Comparison of ENCODE assay signal across 11 cellular contexts in the genomic region with DNA sequence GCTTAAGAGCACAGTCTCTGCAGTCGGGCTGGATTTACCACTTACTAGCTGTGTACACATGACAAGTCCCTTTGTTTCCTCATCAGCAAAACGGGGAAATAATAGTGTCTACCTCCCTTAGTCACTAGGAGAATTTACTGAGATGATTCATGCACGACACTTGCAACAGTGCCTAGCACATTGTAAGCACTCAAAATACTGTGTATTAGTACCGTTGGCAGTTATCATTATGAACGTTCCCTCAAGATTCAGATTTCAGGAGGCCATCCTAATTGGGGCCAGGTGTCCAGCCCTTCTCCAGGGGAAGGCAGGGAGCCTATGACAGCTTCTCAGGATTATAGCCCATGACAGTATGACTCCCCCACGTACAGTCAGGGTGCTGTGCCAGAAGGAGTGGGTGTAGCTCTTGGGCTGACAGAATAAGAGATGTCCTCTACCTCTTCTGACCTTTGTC.
DNase-seq lines count a peak whose midpoint lies in the region; ATAC-seq, FAIRE-seq and TF ChIP-seq lines count a peak whose summit lies in the region.
"Had no signal": no experiment of that assay in that cellular context is flagged by ENCODE, and none has a peak within 500 bp of the region (broad histone marks: within the 10 kb centered on the region; RNA-seq: fewer than 3 reads in every experiment).

No MANE protein-coding gene starts in this region.

- no peaks in the 10 kb centered on the region for H3K79me2 ChIP-seq in PC-3 (ENCODE audit: low read length)
- no peaks in the 10 kb centered on the region for H3K79me2 ChIP-seq in H9 (ENCODE audit: insufficient read depth, low read length)

- no peak overlapping the region for H2BK15ac ChIP-seq in H9 (ENCODE audit: low read depth, low read length)

- TF ChIP-seq RAD21 in A549 (conservative IDR thresholded peaks at IDR 0.05 in 1 of 2, IDR thresholded peaks at IDR 0.05 in 1 of 2), result no peak

- H3K14ac ChIP-seq in H9 (ENCODE audit: insufficient read depth, low read length), result no peak overlapping the region

- TF ChIP-seq EP300 in A549 (IDR thresholded peaks at IDR 0.05), result no peak

- H3K36me3 ChIP-seq in PC-3 (ENCODE audit: low read depth, low read length), result no peaks in the 10 kb centered on the region

- H3K9me3 ChIP-seq in A549, result no peaks in the 10 kb centered on the region
- no peaks in the 10 kb centered on the region for H3K9me3 ChIP-seq in PC-3 (ENCODE audit: low read length)
- no peaks in the 10 kb centered on the region for H3K9me3 ChIP-seq in H9 (ENCODE audit: control insufficient read depth, low read depth, low read length)

- H3K27me3 ChIP-seq in PC-3 (ENCODE audit: low read length) (no peaks in the 10 kb centered on the region), H9 (ENCODE audit: insufficient read depth, low read length) (no peaks in the 10 kb centered on the region)

- H4K8ac ChIP-seq in H9 (replicated peaks; ENCODE audit: insufficient read length, low read depth, low read length), result no peak overlapping the region

- H3K56ac ChIP-seq in H9 (ENCODE audit: insufficient read length, low read depth, low read length), result no peak overlapping the region

- ATAC-seq in A549 (peak; percentile 38 to 65; a peak in 3 of 6 replicates), PC-3 (peak; percentile 95), esophagus mucosa (peak; percentile 94), GM21723 (IDR thresholded peaks at IDR 0.05; ENCODE audit: unreplicated experiment) (no peak)

- no peak overlapping the region for H2BK120ac ChIP-seq in H9 (ENCODE audit: low read depth, low read length, poor library complexity, severe bottlenecking)

- H3K4me3 ChIP-seq in A549 (no peak overlapping the region), PC-3 (ENCODE audit: low read length) (no peak overlapping the region)
- H3K4me3 ChIP-seq: skin epidermis had no signal

- no peaks in the 10 kb centered on the region for H3K23me2 ChIP-seq in H9 (ENCODE audit: insufficient read length, low read depth, low read length, poor library complexity, severe bottlenecking)

- H3K4me1 ChIP-seq in A549 (peaks cover 13% of the 10 kb centered on the region; the same call in 2 of the 3 replicates), PC-3 (ENCODE audit: insufficient read depth, low read length) (peaks cover 10% of the 10 kb centered on the region), H9 (ENCODE audit: insufficient read depth, low read length) (no peaks in the 10 kb centered on the region; the same call in 1 of the 2 replicates)

- H3K4me1 Mint-ChIP-seq in H9, result peaks cover 17 to 20% of the 10 kb centered on the region in 2 experiments

- H3K9me2 ChIP-seq in PC-3 (replicated peaks; ENCODE audit: low read length), result no peaks in the 10 kb centered on the region

- no peak overlapping the region for H4K5ac ChIP-seq in H9 (ENCODE audit: insufficient read length, low read depth, low read length)

- no peak for FAIRE-seq in A549 (lab: Jason Lieb, UNC)

- peak in 1 of 2 experiments; percentile 34 for DNase-seq in A549 (ENCODE audit: low read depth in 1 of 2, low spot score in 1 of 2)
- peak; percentile 62 for DNase-seq in EH (ENCODE audit: low read depth)
- peak; percentile 86 for DNase-seq in PC-3
- no peak for DNase-seq in UCSD-AML1 (lab: John Stamatoyannopoulos, UW; ENCODE audit: unreplicated experiment)
- no peak for DNase-seq in H9
- DNase-seq in activated gamma-delta T cell treated with Interleukin-2 at 50 U/mL for 16 hours, result no peak
- DNase-seq: midbrain; stimulated activated naive CD4-positive, alpha-beta T cell had no signal

- no peaks in the 10 kb centered on the region for H3F3A ChIP-seq in PC-3 (ENCODE audit: low read length, unreplicated experiment)

- TF ChIP-seq CTCF in A549 (IDR thresholded peaks at IDR 0.05) (no peak), PC-3 (conservative IDR thresholded peaks at IDR 0.05; ENCODE audit: low read depth, low read length) (no peak), H9 (conservative IDR thresholded peaks at IDR 0.05) (no peak)

- H3K79me1 ChIP-seq in H9 (ENCODE audit: insufficient read depth, low read depth, low read length, poor library complexity, severe bottlenecking), result no peaks in the 10 kb centered on the region

- no peak overlapping the region for H2AFZ ChIP-seq in PC-3 (ENCODE audit: low read length)
- no peak overlapping the region for H2AFZ ChIP-seq in H9 (ENCODE audit: low read length)

- POLR2A ChIA-PET in A549 (lab: Yijun Ruan, JAX), result no interaction called here
- POLR2A ChIA-PET in PC-3 (lab: Charles Lee; ENCODE audit: unreplicated experiment), result interaction anchor here (0.6 kb wide), 1 partner anchor 13 kb away, joined by 14 read pairs; no protein-coding TSS in a partner anchor

- H3K18ac ChIP-seq in H9 (ENCODE audit: insufficient read length, low read depth, low read length), result no peak overlapping the region

- H2BK5ac ChIP-seq in H9 (ENCODE audit: insufficient read length, low read length), result no peak overlapping the region

- CTCF ChIA-PET in A549 (lab: Yijun Ruan, JAX), result interaction anchor here (0.6 to 1.3 kb wide), 3 partner anchors 179 to 268 kb away, joined by 4 to 6 read pairs (median 4); partner anchors contain the start of gene INSYN2B
- CTCF ChIA-PET in PC-3 (lab: Charles Lee), result interaction anchor here (0.7 kb wide), 1 partner anchor 169 kb away, joined by 3 read pairs; no protein-coding TSS in a partner anchor

- intact Hi-C loops in PC-3 (cut with micrococcal nuclease), result no loop called here

- no peak overlapping the region for H3K27ac Mint-ChIP-seq in H9

- H3K4me2 ChIP-seq in A549 (peak overlapping the region; percentile 7; the same call in 1 of the 3 replicates), PC-3 (ENCODE audit: low read length) (peak overlapping the region; percentile 31; the same call in 1 of the 2 replicates), H9 (ENCODE audit: insufficient read depth, insufficient read length, low read length) (no peak overlapping the region)

- no peak overlapping the region for H4K91ac ChIP-seq in H9 (ENCODE audit: insufficient read length, low read depth, low read length)

- H3K4me3 Mint-ChIP-seq in H9, result no peak overlapping the region

- no peak overlapping the region for H2AK5ac ChIP-seq in H9 (ENCODE audit: insufficient read length, low read length)

- H3T11ph ChIP-seq in H9 (ENCODE audit: low read length), result no peak overlapping the region

- no peak overlapping the region for H2BK12ac ChIP-seq in H9 (ENCODE audit: insufficient read length, low read depth, low read length)

- no peaks in the 10 kb centered on the region for H4K20me1 ChIP-seq in PC-3 (ENCODE audit: low read length)
- no peaks in the 10 kb centered on the region for H4K20me1 ChIP-seq in H9 (ENCODE audit: control insufficient read depth, insufficient read depth, insufficient read length)

- no peak overlapping the region for H2BK20ac ChIP-seq in H9 (ENCODE audit: low read depth, low read length, poor library complexity, severe bottlenecking)

- H3K9ac ChIP-seq in PC-3 (ENCODE audit: low read length) (no peak overlapping the region), H9 (ENCODE audit: extremely low read depth, insufficient read length, low read length) (no peak overlapping the region)

- H3K27ac ChIP-seq in A549 (peak overlapping the region in 1 of 2 experiments; percentile 42; a peak in 1 of 6 replicates), PC-3 (ENCODE audit: low read length) (no peak overlapping the region), H9 (ENCODE audit: insufficient read length, low read depth, low read length) (no peak overlapping the region)
- H3K27ac ChIP-seq: skin epidermis had no signal

- WGBS in A549 (ENCODE audit: missing lambda C conversion rate), result 24% methylated on average over 6 of the region's 6 CpGs
- no CpG with 5 or more reads among the region's 6 CpGs for WGBS in H9 (ENCODE audit: extremely low coverage, insufficient read length, low lambda C conversion rate)

- no TSS peak for BruUV-seq in PC-3 (replicated peaks; lab: Mats Ljungman, UMichigan)

- no peaks in the 10 kb centered on the region for H3K36me3 Mint-ChIP-seq in H9 (ENCODE audit: insufficient read depth in 1 of 3, low read depth in 3 of 3)

- no peaks in the 10 kb centered on the region for H3K9me3 Mint-ChIP-seq in H9

- no peak for TF ChIP-seq POLR2A in A549 (IDR thresholded peaks at IDR 0.05; ENCODE audit: low read length)

- H3K27me3 Mint-ChIP-seq in H9 (ENCODE audit: low read depth), result peaks cover 4% of the 10 kb centered on the region; the same call in 1 of the 2 replicates

- no peak overlapping the region for H3K4ac ChIP-seq in H9 (ENCODE audit: low read depth, low read length)

- H3K23ac ChIP-seq in H9 (ENCODE audit: insufficient read length, low read depth, low read length), result no peak overlapping the region

TF ChIP-seq in A549, 52 proteins besides CTCF, POLR2A, EP300 and RAD21 (continues in another document):
- no peak for TF ChIP-seq CEBPB (IDR thresholded peaks at IDR 0.05)
- TF ChIP-seq RNF2 (IDR thresholded peaks at IDR 0.05; ENCODE audit: borderline replicate concordance, low read depth), result no peak
- no peak for TF ChIP-seq BHLHE40 (IDR thresholded peaks at IDR 0.05; ENCODE audit: low read depth, low read length)
- no peak for TF ChIP-seq ZC3H11A (IDR thresholded peaks at IDR 0.05)
- TF ChIP-seq MAFK (IDR thresholded peaks at IDR 0.05; ENCODE audit: partially characterized antibody), result no peak
- TF ChIP-seq CBX8 (IDR thresholded peaks at IDR 0.05), result no peak
- TF ChIP-seq HOXA7 (CRISPR knock-in tag; IDR thresholded peaks at IDR 0.05), result no peak
- TF ChIP-seq TFCP2L1 (CRISPR knock-in tag; IDR thresholded peaks at IDR 0.05), result no peak
- no peak for TF ChIP-seq RFX5 (IDR thresholded peaks at IDR 0.05)
- no peak for TF ChIP-seq SMC3 (IDR thresholded peaks at IDR 0.05)
- no peak for TF ChIP-seq PHF8 (IDR thresholded peaks at IDR 0.05; ENCODE audit: borderline replicate concordance, low read depth)
- TF ChIP-seq KDM5A (IDR thresholded peaks at IDR 0.05), result no peak
- TF ChIP-seq GATA3 (IDR thresholded peaks at IDR 0.05; ENCODE audit: borderline replicate concordance), result no peak
- TF ChIP-seq, protein P1, sequence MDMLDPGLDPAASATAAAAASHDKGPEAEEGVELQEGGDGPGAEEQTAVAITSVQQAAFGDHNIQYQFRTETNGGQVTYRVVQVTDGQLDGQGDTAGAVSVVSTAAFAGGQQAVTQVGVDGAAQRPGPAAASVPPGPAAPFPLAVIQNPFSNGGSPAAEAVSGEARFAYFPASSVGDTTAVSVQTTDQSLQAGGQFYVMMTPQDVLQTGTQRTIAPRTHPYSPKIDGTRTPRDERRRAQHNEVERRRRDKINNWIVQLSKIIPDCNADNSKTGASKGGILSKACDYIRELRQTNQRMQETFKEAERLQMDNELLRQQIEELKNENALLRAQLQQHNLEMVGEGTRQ (IDR thresholded peaks at IDR 0.05), result no peak

Comparison
In these comparisons a context has a peak if more than half of its experiments do, and no peak if none do; other contexts are left out.
1. DNase-seq: peak in EH (single experiment) and PC-3 (single experiment); none in UCSD-AML1 (single experiment), H9 (single experiment) and activated gamma-delta T cell treated with Interleukin-2 at 50 U/mL for 16 hours (single experiment).